1 cellular context compared by ENCODE assay signal in the genomic region with DNA sequence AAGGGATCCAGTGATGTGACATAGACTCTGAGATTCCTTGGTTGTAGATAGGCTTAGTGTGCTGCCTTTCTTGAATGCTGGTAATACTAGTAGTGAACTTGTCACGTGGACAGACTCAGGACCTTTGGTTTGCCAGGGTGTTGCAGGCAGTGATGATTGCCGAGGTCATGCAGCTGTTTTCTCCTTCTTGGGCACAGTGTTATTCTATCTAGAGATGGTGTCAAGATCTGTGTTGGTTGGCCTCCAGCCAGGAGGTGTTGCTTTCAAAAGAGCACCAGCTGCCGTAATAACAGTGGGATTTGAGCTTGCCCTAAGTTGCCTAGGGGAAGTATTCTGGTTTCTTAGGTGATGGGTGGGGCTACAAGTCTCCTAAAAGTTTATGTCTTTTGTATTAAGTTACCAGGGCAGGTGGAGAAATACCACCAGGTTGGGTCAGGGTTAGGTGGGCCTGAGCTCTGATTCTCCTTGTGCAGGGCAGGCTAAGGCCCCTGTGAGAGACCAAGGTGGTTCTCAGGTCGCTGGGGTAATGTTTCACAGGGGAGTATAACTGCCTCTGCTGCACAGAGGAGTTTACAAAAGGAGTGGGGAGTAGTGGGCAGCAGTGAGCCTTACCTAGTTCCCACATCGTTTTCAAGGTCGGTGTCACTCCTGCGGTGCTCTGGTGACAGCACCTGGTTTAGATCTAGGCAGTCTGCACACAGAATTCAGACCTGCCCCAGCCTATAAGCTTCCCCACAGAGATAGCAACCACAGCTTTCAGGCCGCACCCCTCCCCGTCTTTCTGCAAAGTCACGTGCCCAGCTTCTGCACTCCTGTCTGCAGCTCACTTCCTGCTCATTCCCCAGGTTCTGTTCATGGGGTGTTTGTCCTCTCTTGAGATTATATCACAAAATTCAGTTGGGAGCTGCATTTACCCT.
TF ChIP-seq lines count a peak whose summit lies in the region.

No MANE protein-coding gene starts in this region.

TF ChIP-seq in HEK293, 187 proteins besides CTCF, POLR2A, EP300 and RAD21 (continued from another document):
- TF ChIP-seq, protein P1, sequence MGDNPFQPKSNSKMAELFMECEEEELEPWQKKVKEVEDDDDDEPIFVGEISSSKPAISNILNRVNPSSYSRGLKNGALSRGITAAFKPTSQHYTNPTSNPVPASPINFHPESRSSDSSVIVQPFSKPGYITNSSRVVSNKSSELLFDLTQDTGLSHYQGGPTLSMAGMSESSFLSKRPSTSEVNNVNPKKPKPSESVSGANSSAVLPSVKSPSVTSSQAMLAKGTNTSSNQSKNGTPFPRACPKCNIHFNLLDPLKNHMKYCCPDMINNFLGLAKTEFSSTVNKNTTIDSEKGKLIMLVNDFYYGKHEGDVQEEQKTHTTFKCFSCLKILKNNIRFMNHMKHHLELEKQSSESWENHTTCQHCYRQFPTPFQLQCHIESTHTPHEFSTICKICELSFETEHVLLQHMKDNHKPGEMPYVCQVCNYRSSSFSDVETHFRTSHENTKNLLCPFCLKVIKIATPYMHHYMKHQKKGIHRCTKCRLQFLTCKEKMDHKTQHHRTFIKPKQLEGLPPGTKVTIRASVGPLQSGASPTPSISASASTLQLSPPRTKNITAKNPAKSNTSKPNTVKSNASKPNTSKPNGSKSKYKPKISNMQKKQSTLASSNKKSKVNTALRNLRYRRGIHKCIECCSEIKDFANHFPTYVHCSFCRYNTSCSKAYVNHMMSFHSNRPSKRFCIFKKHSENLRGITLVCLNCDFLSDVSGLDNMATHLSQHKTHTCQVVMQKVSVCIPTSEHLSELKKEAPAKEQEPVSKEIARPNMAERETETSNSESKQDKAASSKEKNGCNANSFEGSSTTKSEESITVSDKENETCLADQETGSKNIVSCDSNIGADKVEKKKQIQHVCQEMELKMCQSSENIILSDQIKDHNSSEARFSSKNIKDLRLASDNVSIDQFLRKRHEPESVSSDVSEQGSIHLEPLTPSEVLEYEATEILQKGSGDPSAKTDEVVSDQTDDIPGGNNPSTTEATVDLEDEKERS (tag by site-specific recombination; IDR thresholded peaks at IDR 0.05), result no peak
- TF ChIP-seq REPIN1 (tag by site-specific recombination; IDR thresholded peaks at IDR 0.05; ENCODE audit: low read depth) (no peak), ZNF324 (tag by site-specific recombination; IDR thresholded peaks at IDR 0.05) (no peak), HOXD13 (CRISPR knock-in tag; IDR thresholded peaks at IDR 0.05; ENCODE audit: borderline replicate concordance) (no peak), ZBTB21 (tag by site-specific recombination; IDR thresholded peaks at IDR 0.05) (no peak), TRIM28 (IDR thresholded peaks at IDR 0.05; ENCODE audit: borderline replicate concordance, low read length) (peak; percentile 54; the same call in 1 of the 2 replicates), ZNF24 (tag by site-specific recombination; IDR thresholded peaks at IDR 0.05) (no peak), ZNF112 (tag by site-specific recombination; IDR thresholded peaks at IDR 0.05) (no peak), ZNF133 (tag by site-specific recombination; IDR thresholded peaks at IDR 0.05) (no peak), ZNF157 (tag by site-specific recombination; IDR thresholded peaks at IDR 0.05) (no peak), GLI2 (tag by site-specific recombination; IDR thresholded peaks at IDR 0.05; ENCODE audit: borderline replicate concordance, low read depth) (no peak), ZBTB20 (tag by site-specific recombination; IDR thresholded peaks at IDR 0.05) (no peak), ZNF23 (tag by site-specific recombination; IDR thresholded peaks at IDR 0.05; ENCODE audit: borderline replicate concordance) (no peak), ZNF521 (tag by site-specific recombination; IDR thresholded peaks at IDR 0.05) (no peak), ZNF302 (tag by site-specific recombination; IDR thresholded peaks at IDR 0.05; ENCODE audit: low read depth) (no peak), ZBTB48 (tag by site-specific recombination; IDR thresholded peaks at IDR 0.05) (peak; percentile 60; the same call in 1 of the 2 replicates), ZNF561 (tag by site-specific recombination; IDR thresholded peaks at IDR 0.05; ENCODE audit: borderline replicate concordance) (0 out of 2 replicates have a peak, but pooled peaks have one; percentile 20), GFI1B (tag by site-specific recombination; IDR thresholded peaks at IDR 0.05) (no peak), ZFHX2 (tag by site-specific recombination; conservative IDR thresholded peaks at IDR 0.05) (no peak), ZNF830 (tag by site-specific recombination; IDR thresholded peaks at IDR 0.05; ENCODE audit: low read depth) (no peak), ZNF354C (tag by site-specific recombination; IDR thresholded peaks at IDR 0.05; ENCODE audit: borderline replicate concordance, low read depth) (no peak), ZNF292 (tag by site-specific recombination; IDR thresholded peaks at IDR 0.05; ENCODE audit: borderline replicate concordance, low read depth) (no peak)
- TF ChIP-seq, protein P2, sequence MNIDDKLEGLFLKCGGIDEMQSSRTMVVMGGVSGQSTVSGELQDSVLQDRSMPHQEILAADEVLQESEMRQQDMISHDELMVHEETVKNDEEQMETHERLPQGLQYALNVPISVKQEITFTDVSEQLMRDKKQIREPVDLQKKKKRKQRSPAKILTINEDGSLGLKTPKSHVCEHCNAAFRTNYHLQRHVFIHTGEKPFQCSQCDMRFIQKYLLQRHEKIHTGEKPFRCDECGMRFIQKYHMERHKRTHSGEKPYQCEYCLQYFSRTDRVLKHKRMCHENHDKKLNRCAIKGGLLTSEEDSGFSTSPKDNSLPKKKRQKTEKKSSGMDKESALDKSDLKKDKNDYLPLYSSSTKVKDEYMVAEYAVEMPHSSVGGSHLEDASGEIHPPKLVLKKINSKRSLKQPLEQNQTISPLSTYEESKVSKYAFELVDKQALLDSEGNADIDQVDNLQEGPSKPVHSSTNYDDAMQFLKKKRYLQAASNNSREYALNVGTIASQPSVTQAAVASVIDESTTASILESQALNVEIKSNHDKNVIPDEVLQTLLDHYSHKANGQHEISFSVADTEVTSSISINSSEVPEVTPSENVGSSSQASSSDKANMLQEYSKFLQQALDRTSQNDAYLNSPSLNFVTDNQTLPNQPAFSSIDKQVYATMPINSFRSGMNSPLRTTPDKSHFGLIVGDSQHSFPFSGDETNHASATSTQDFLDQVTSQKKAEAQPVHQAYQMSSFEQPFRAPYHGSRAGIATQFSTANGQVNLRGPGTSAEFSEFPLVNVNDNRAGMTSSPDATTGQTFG (tag by site-specific recombination; IDR thresholded peaks at IDR 0.05; ENCODE audit: borderline replicate concordance), result no peak
- TF ChIP-seq, protein P3, sequence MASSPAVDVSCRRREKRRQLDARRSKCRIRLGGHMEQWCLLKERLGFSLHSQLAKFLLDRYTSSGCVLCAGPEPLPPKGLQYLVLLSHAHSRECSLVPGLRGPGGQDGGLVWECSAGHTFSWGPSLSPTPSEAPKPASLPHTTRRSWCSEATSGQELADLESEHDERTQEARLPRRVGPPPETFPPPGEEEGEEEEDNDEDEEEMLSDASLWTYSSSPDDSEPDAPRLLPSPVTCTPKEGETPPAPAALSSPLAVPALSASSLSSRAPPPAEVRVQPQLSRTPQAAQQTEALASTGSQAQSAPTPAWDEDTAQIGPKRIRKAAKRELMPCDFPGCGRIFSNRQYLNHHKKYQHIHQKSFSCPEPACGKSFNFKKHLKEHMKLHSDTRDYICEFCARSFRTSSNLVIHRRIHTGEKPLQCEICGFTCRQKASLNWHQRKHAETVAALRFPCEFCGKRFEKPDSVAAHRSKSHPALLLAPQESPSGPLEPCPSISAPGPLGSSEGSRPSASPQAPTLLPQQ (tag by site-specific recombination; IDR thresholded peaks at IDR 0.05), result no peak; the same call in 1 of the 2 replicates
- TF ChIP-seq, protein P4, sequence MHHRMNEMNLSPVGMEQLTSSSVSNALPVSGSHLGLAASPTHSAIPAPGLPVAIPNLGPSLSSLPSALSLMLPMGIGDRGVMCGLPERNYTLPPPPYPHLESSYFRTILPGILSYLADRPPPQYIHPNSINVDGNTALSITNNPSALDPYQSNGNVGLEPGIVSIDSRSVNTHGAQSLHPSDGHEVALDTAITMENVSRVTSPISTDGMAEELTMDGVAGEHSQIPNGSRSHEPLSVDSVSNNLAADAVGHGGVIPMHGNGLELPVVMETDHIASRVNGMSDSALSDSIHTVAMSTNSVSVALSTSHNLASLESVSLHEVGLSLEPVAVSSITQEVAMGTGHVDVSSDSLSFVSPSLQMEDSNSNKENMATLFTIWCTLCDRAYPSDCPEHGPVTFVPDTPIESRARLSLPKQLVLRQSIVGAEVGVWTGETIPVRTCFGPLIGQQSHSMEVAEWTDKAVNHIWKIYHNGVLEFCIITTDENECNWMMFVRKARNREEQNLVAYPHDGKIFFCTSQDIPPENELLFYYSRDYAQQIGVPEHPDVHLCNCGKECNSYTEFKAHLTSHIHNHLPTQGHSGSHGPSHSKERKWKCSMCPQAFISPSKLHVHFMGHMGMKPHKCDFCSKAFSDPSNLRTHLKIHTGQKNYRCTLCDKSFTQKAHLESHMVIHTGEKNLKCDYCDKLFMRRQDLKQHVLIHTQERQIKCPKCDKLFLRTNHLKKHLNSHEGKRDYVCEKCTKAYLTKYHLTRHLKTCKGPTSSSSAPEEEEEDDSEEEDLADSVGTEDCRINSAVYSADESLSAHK (tag by site-specific recombination; IDR thresholded peaks at IDR 0.05), result no peak
- TF ChIP-seq, protein P5, sequence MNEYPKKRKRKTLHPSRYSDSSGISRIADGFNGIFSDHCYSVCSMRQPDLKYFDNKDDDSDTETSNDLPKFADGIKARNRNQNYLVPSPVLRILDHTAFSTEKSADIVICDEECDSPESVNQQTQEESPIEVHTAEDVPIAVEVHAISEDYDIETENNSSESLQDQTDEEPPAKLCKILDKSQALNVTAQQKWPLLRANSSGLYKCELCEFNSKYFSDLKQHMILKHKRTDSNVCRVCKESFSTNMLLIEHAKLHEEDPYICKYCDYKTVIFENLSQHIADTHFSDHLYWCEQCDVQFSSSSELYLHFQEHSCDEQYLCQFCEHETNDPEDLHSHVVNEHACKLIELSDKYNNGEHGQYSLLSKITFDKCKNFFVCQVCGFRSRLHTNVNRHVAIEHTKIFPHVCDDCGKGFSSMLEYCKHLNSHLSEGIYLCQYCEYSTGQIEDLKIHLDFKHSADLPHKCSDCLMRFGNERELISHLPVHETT (tag by site-specific recombination; IDR thresholded peaks at IDR 0.05), result no peak
- TF ChIP-seq, protein P6, sequence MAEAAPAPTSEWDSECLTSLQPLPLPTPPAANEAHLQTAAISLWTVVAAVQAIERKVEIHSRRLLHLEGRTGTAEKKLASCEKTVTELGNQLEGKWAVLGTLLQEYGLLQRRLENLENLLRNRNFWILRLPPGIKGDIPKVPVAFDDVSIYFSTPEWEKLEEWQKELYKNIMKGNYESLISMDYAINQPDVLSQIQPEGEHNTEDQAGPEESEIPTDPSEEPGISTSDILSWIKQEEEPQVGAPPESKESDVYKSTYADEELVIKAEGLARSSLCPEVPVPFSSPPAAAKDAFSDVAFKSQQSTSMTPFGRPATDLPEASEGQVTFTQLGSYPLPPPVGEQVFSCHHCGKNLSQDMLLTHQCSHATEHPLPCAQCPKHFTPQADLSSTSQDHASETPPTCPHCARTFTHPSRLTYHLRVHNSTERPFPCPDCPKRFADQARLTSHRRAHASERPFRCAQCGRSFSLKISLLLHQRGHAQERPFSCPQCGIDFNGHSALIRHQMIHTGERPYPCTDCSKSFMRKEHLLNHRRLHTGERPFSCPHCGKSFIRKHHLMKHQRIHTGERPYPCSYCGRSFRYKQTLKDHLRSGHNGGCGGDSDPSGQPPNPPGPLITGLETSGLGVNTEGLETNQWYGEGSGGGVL (tag by site-specific recombination; IDR thresholded peaks at IDR 0.05), result no peak
